ENCODE assay signal across 30 cellular contexts in genomic region chr5:116522737-116523136, GRCh38. TPM values are rescaled to one million over a fixed set of nuclear protein-coding genes. Genes with fewer than 3 reads are reported as not detected.
DNase-seq lines count a peak whose midpoint lies in the region; ATAC-seq, FAIRE-seq and TF ChIP-seq lines count a peak whose summit lies in the region.
"Had no signal": no experiment of that assay in that cellular context is flagged by ENCODE, and none has a peak within 500 bp of the region (broad histone marks: within the 10 kb centered on the region; RNA-seq: fewer than 3 reads in every experiment).

No MANE protein-coding gene starts in this region.

- H3K36me3 ChIP-seq in small intestine (ENCODE audit: control insufficient read depth in 2 of 2, insufficient read depth in 2 of 2, low read length in 2 of 2) (no peaks in the 10 kb centered on the region), tibial artery (no peaks in the 10 kb centered on the region)
- H3K36me3 ChIP-seq: HAP-1 had no signal

- no peak for DNase-seq in progenitor cell of endocrine pancreas (ENCODE audit: low spot score, unreplicated experiment)
- DNase-seq in hepatic stellate cell (ENCODE audit: low spot score), result no peak
- DNase-seq in small intestine, result no peak
- DNase-seq in tibial artery, result no peak
- DNase-seq: CD4-positive, alpha-beta memory T cell; COR-L47; DMS53; HFFc6; Kasumi-1; NCI-H1092 treated with DMSO at 0.1 percent for 48 hours; NCI-H1436; NCI-H187; NCI-H2171 treated with DMSO at 0.1 percent for 48 hours; NCI-H524; NCI-H82; NK-92 treated with Interleukin-12 subunit alpha and Interleukin-12 subunit beta, amount 100 ng/mL, for 24 hours; PC-3; SJCRH30 had no signal

- peaks cover 3 to 4% of the 10 kb centered on the region in 2 donors for H3K4me1 ChIP-seq in small intestine (ENCODE audit: control insufficient read depth in 2 of 2, insufficient read depth in 1 of 2, low read depth in 1 of 2, low read length in 1 of 2)
- no peaks in the 10 kb centered on the region for H3K4me1 ChIP-seq in tibial artery

- H3K4me3 ChIP-seq in small intestine (ENCODE audit: low read depth in 1 of 2, low read length in 2 of 2), result no peak overlapping the region
- H3K4me3 ChIP-seq in tibial artery, result no peak overlapping the region
- H3K4me3 ChIP-seq: GM23338, HAP-1, K562, SJCRH30 had no signal

- TF ChIP-seq CTCF in brain (conservative IDR thresholded peaks at IDR 0.05), result no peak
- TF ChIP-seq CTCF in progenitor cell of endocrine pancreas (IDR thresholded peaks at IDR 0.05; ENCODE audit: unreplicated experiment), result no peak
- no peak for TF ChIP-seq CTCF in tibial artery (IDR thresholded peaks at IDR 0.05)

- H3K27me3 ChIP-seq in small intestine (ENCODE audit: control insufficient read depth in 2 of 2, insufficient read depth in 2 of 2, low read length in 2 of 2) (no peaks in the 10 kb centered on the region), tibial artery (no peaks in the 10 kb centered on the region)
- H3K27me3 ChIP-seq: SJCRH30 had no signal

- H3K36me3 Mint-ChIP-seq in brain (peaks cover 4% of the 10 kb centered on the region), progenitor cell of endocrine pancreas (ENCODE audit: insufficient read depth) (peaks cover 6% of the 10 kb centered on the region)

- H3K27me3 Mint-ChIP-seq in brain (peaks cover 4% of the 10 kb centered on the region), progenitor cell of endocrine pancreas (no peaks in the 10 kb centered on the region)
- H3K27me3 Mint-ChIP-seq: CD4-positive, alpha-beta memory T cell had no signal

- H3K4me3 Mint-ChIP-seq in brain (no peak overlapping the region), progenitor cell of endocrine pancreas (ENCODE audit: low read depth) (no peak overlapping the region)
- H3K4me3 Mint-ChIP-seq: CD4-positive, alpha-beta memory T cell; GM23338; HFFc6 had no signal

- no peaks in the 10 kb centered on the region for H3K9me3 Mint-ChIP-seq in brain
- H3K9me3 Mint-ChIP-seq in progenitor cell of endocrine pancreas (ENCODE audit: low read depth), result no peaks in the 10 kb centered on the region
- H3K9me3 Mint-ChIP-seq: GM23338, HFFc6 had no signal

- H3K27ac ChIP-seq in small intestine (ENCODE audit: low read depth in 1 of 2, low read length in 1 of 2), result no peak overlapping the region
- H3K27ac ChIP-seq in tibial artery, result no peak overlapping the region
- H3K27ac ChIP-seq: SJCRH30 had no signal

- peaks cover 100% of the 10 kb centered on the region for H3K4me1 Mint-ChIP-seq in brain
- H3K4me1 Mint-ChIP-seq in progenitor cell of endocrine pancreas (ENCODE audit: low read depth), result peaks cover 64% of the 10 kb centered on the region
- H3K4me1 Mint-ChIP-seq: CD4-positive, alpha-beta memory T cell had no signal

- no peaks in the 10 kb centered on the region for H3K9me3 ChIP-seq in small intestine (ENCODE audit: control insufficient read depth, low read depth)
- H3K9me3 ChIP-seq in tibial artery, result no peaks in the 10 kb centered on the region
- H3K9me3 ChIP-seq: HAP-1, SJCRH30 had no signal

- WGBS in small intestine, 3 donors, result 48 to 63% (median 60%) methylated on average over 3 of the region's 3 CpGs

- H3K27ac Mint-ChIP-seq in brain (peak overlapping the region in 4 of 5 experiments; percentile 18 to 87 (median 50)), progenitor cell of endocrine pancreas (peak overlapping the region; percentile 21)
- H3K27ac Mint-ChIP-seq: CD4-positive, alpha-beta memory T cell; GM23338; HFFc6 had no signal

- no peak for FAIRE-seq in small intestine (lab: Jason Lieb, UNC)
- FAIRE-seq: GM19239, HTR-8/SVneo, K562 had no signal

- ATAC-seq in GM18861 (IDR thresholded peaks at IDR 0.05; ENCODE audit: unreplicated experiment) (peak; percentile 45), HG02852 (IDR thresholded peaks at IDR 0.05; ENCODE audit: unreplicated experiment) (peak; percentile 51), HG02884 (IDR thresholded peaks at IDR 0.05; ENCODE audit: unreplicated experiment) (no peak)
- ATAC-seq: GM23338, K562, PC-3, SK-N-SH treated with all-trans-retinoic acid at 6 μM for 48 hours had no signal

- intact Hi-C loops in tibial artery (cut with DNase I; ENCODE audit: low total_unique reads), result no loop called here

RNA-seq across cellular contexts. Expression of gene SEMA6A, which starts 51.9 kb away (rescaled TPM):
- polyA plus RNA-seq in brain (ENCODE audit: insufficient read depth, low read depth, low replicate concordance) (34.2 TPM), small intestine (10 to 100 TPM; 12.9 to 13.5 (median 13.2) TPM)
- 89.9 and 105 TPM in 2 replicates for total RNA-seq in progenitor cell of endocrine pancreas
- total RNA-seq: CD4-positive, alpha-beta memory T cell; G401; M059J; PC-3 had no signal
